Comparison of ENCODE assay signal across 7 cellular contexts in the genomic region with DNA sequence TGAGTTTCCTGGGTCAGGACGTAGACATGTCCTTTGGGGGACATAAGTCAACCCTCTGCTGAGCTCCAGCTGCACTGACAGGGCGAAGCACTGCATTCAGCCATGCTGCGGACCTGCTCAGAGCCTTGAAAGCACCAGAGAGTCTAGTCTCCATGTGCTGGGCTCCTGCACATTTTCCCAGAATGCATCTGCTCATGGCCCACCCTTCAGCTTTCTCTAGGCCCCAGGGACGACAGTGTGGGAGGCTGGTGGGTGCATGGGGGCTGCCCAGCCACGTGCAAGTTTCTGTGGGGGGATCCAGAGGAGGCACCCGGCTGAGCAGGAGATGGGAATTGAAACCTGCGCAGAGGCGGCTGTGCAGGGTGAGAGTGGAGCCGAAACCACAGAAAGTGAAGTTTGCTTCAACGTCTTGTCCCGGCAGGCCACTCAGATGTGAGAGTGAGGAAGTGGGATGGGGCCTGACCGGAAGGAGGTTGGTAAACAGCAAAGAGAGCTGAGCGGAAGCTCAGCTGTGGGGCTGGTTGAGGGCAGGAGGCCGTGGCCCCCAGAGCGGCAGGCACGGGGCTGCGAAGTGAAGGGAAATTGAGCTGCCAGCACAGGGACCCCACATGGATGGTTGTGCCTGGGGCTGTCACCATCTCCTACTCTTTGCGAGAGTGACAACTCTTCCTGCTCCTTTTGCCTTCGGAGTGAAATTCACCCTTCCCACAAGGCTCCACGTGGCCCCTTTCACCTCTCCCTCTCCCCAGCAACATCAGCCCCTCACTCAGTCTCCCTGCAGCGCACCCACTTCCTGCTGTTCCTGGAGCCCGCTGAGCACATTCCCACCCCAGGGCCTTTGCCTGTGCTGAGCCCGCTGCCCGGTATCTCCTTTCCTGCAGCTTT. TPM values are rescaled to one million over a fixed set of nuclear protein-coding genes. Genes with fewer than 3 reads are reported as not detected.
A peak's percentile ranks its signal among the peaks of the same experiment; 100 is the strongest.
DNase-seq lines count a peak whose midpoint lies in the region; ATAC-seq and FAIRE-seq lines count a peak whose summit lies in the region.

No MANE protein-coding gene starts in this region.

- no peak for FAIRE-seq in small intestine (lab: Jason Lieb, UNC)

- WGBS in small intestine, 3 donors: 43 to 59% (median 49%) methylated on average over 24 of the region's 24 CpGs

- H3K27ac ChIP-seq in caudate nucleus (ENCODE audit: low read depth, low read length): peak overlapping the region; percentile 52
- H3K27ac ChIP-seq in small intestine (ENCODE audit: low read depth in 1 of 2, low read length in 1 of 2): peak overlapping the region; percentile 5 to 84

- DNase-seq in SIG-M5 treated with dmso at 0.1 percent for 504 hours (lab: John Stamatoyannopoulos, UW; ENCODE audit: unreplicated experiment): peak; percentile 95
- DNase-seq in caudate nucleus (lab: John Stamatoyannopoulos, UW): peak in 20 of 61 donors; percentile 4 to 47 (median 16)
- peak; percentile 33 for DNase-seq in small intestine
- DNase-seq in NCI-H2029 (lab: John Stamatoyannopoulos, UW): no peak
- no peak for DNase-seq in kidney glomerular epithelial cell (lab: John Stamatoyannopoulos, UW)

- H3K27me3 ChIP-seq in small intestine (ENCODE audit: control insufficient read depth in 2 of 2, insufficient read depth in 2 of 2, low read length in 2 of 2): no peaks in the 10 kb centered on the region

- H3K4me1 ChIP-seq in small intestine (ENCODE audit: control insufficient read depth in 2 of 2, insufficient read depth in 1 of 2, low read depth in 1 of 2, low read length in 1 of 2): no peaks in the 10 kb centered on the region

- no peaks in the 10 kb centered on the region for H3K9me3 ChIP-seq in small intestine (ENCODE audit: control insufficient read depth, low read depth)

- ATAC-seq in GM19043 (IDR thresholded peaks at IDR 0.05; ENCODE audit: low read depth, unreplicated experiment): peak; percentile 71
- ATAC-seq in HG02981 (IDR thresholded peaks at IDR 0.05; ENCODE audit: unreplicated experiment): peak; percentile 71

- peaks cover 3% of the 10 kb centered on the region in 2 donors for H3K36me3 ChIP-seq in small intestine (ENCODE audit: control insufficient read depth in 2 of 2, insufficient read depth in 2 of 2, low read length in 2 of 2)

- H3K4me3 ChIP-seq in small intestine (ENCODE audit: low read depth in 1 of 2, low read length in 2 of 2): no peak overlapping the region

RNA-seq across cellular contexts. Expression of a gene that starts 11.8 kb away (rescaled TPM):
- 100 to 1,000 TPM in 2 of 3 donors, 10 to 100 TPM in 1; 99.0 to 116 (median 111) TPM for polyA plus RNA-seq in small intestine

RNA-seq across cellular contexts. Expression of a gene that starts 32.2 kb away (rescaled TPM):
- 10 to 100 TPM; 21.0 to 39.5 (median 23.8) TPM for polyA plus RNA-seq in small intestine

RNA-seq across cellular contexts. Expression of a gene that starts 52.9 kb away (rescaled TPM):
- polyA plus RNA-seq in small intestine: 1 to 10 TPM in 2 of 3 donors, under 1 TPM in 1; 0.22 to 5.5 (median 1.1) TPM

Comparison
In these comparisons a context has a peak if more than half of its experiments do, and no peak if none do; other contexts are left out.
1. DNase-seq: peak in SIG-M5 treated with dmso at 0.1 percent for 504 hours (single experiment) and small intestine (single experiment); none in NCI-H2029 (single experiment) and kidney glomerular epithelial cell (single experiment).